Comparison of ENCODE assay signal across 10 cellular contexts in the genomic region with DNA sequence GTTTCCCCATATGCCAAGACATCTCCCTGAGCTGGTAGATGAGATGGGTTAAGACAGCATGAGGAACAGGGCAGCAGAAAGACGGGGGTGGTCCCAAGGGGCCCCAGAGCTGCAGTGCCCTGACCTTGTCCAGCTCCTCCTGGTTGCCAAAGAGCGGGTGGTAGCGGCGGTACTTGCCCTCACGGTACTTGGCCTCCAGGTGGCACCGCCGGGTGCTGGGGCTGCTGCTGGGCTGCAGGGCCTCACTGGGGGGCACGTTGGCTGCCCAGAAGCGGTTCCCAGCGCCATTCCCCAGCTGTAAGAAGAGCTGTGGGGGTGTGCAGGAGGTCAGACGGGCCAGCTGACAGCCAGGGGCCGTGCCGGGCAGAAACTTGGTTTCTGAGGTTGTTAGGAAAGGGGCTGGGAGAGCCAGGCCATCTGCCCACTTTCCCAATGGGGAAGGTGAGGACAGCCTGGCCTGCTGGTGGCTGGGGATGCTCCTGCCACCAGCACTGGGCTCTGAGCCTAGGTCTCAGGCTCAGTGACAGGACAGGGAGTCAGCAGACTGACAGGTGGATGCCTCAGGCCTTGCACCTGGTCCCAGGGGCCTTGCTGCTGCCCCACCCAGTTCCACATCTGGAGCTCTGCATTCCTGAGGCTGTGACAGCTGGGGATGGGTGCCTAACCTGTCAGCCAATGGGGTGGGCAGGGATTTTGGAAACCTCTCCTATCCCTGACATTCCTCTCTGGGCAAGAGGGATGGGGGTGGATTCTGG. TPM values are rescaled to one million over a fixed set of nuclear protein-coding genes. Genes with fewer than 3 reads are reported as not detected.
A peak's percentile ranks its signal among the peaks of the same experiment; 100 is the strongest.
DNase-seq lines count a peak whose midpoint lies in the region; ATAC-seq and TF ChIP-seq lines count a peak whose summit lies in the region.
"Had no signal": no experiment of that assay in that cellular context is flagged by ENCODE, and none has a peak within 500 bp of the region (broad histone marks: within the 10 kb centered on the region; RNA-seq: fewer than 3 reads in every experiment).

No MANE protein-coding gene starts in this region.

- H3K36me3 ChIP-seq in gastroesophageal sphincter (peaks cover 0 to 97% of the 10 kb centered on the region in 2 donors), sigmoid colon (peaks cover 24 to 79% (median 45%) of the 10 kb centered on the region in 4 donors)

- H3K9me3 ChIP-seq in T-helper 17 cell (ENCODE audit: control insufficient read depth, low read length, poor library complexity, severe bottlenecking) (no peaks in the 10 kb centered on the region), gastroesophageal sphincter (no peaks in the 10 kb centered on the region), sigmoid colon (no peaks in the 10 kb centered on the region)

- H3K27ac Mint-ChIP-seq in T-helper 17 cell = peak overlapping the region; percentile 89
- H3K27ac Mint-ChIP-seq: memory B cell had no signal

- peaks cover 15% of the 10 kb centered on the region for H3K36me3 Mint-ChIP-seq in T-helper 17 cell (ENCODE audit: low read depth)

- DNase-seq in GM12864 (ENCODE audit: low read depth) (no peak), T-helper 17 cell (no peak), sigmoid colon (no peak), foreskin melanocyte (no peak), NCI-H1105 (lab: John Stamatoyannopoulos, UW) (no peak), NCI-H774 (lab: John Stamatoyannopoulos, UW) (no peak), epidermal melanocyte (ENCODE audit: insufficient read length, low spot score) (no peak)
- DNase-seq: activated T-cell treated with anti-CD3 and anti-CD28 coated beads, Interleukin-2, amount 50 U/mL, for 24 hours had no signal

- intact Hi-C loops in sigmoid colon (cut with DNase I) = no loop called here

- no peak for ATAC-seq in T-helper 17 cell
- no peak for ATAC-seq in gastroesophageal sphincter

- H3K27ac ChIP-seq in gastroesophageal sphincter (peak overlapping the region in 3 of 4 donors; percentile 60 to 68 (median 64)), sigmoid colon (peak overlapping the region in 3 of 4 donors; percentile 35 to 56 (median 50))

- TF ChIP-seq EP300 in gastroesophageal sphincter (IDR thresholded peaks at IDR 0.05) = no peak
- no peak for TF ChIP-seq EP300 in sigmoid colon (IDR thresholded peaks at IDR 0.05)

- TF ChIP-seq POLR2A in gastroesophageal sphincter (IDR thresholded peaks at IDR 0.05) (no peak), sigmoid colon (IDR thresholded peaks at IDR 0.05) (no peak)

- peaks cover 0 to 49% (median 17%) of the 10 kb centered on the region in 3 donors for H3K4me1 ChIP-seq in gastroesophageal sphincter
- H3K4me1 ChIP-seq in sigmoid colon = peaks cover 0 to 27% (median 19%) of the 10 kb centered on the region in 4 donors

- H3K27me3 ChIP-seq in gastroesophageal sphincter = no peaks in the 10 kb centered on the region
- no peaks in the 10 kb centered on the region for H3K27me3 ChIP-seq in sigmoid colon

- H3K4me3 ChIP-seq in GM12864 (ENCODE audit: low read depth, low read length) (no peak overlapping the region), gastroesophageal sphincter (no peak overlapping the region), sigmoid colon (no peak overlapping the region)

- H3K4me1 Mint-ChIP-seq in T-helper 17 cell = peaks cover 14% of the 10 kb centered on the region

- TF ChIP-seq CTCF in GM12864 (IDR thresholded peaks at IDR 0.05; ENCODE audit: low read depth, low read length, missing control alignments) = peak; percentile 24
- TF ChIP-seq CTCF in gastroesophageal sphincter (IDR thresholded peaks at IDR 0.05) = peak in 1 of 4 experiments; percentile 12
- TF ChIP-seq CTCF in sigmoid colon (IDR thresholded peaks at IDR 0.05) = no peak

- WGBS in gastroesophageal sphincter (ENCODE audit: low coverage in 1 of 2), 2 donors = no CpG with 5 or more reads among the region's 13 CpGs
- WGBS in sigmoid colon, 2 donors = 83 to 84% methylated on average over 13 of the region's 13 CpGs

- no peaks in the 10 kb centered on the region for H3K27me3 Mint-ChIP-seq in T-helper 17 cell
- H3K27me3 Mint-ChIP-seq: activated T-cell treated with anti-CD3 and anti-CD28 coated beads, Interleukin-2, amount 50 U/mL, for 24 hours; memory B cell had no signal

- H3K4me3 Mint-ChIP-seq in T-helper 17 cell = no peak overlapping the region
- H3K4me3 Mint-ChIP-seq: activated T-cell treated with anti-CD3 and anti-CD28 coated beads, Interleukin-2, amount 50 U/mL, for 24 hours; memory B cell had no signal

RNA-seq across cellular contexts. Expression of gene PDE2A, which starts 30.0 kb away (rescaled TPM):
- total RNA-seq in T-helper 17 cell = 1 to 10 TPM; 2.7 to 4.9 TPM
- total RNA-seq in gastroesophageal sphincter = 10 to 100 TPM; 31.6 to 54.2 (median 35.4) TPM
- total RNA-seq in sigmoid colon = 10 to 100 TPM; 48.9 to 75.1 (median 62.1) TPM
- polyA plus RNA-seq in sigmoid colon = 10 to 100 TPM in 1 of 3 donors, 1 to 10 TPM in 2; 1.8 to 14.7 (median 4.8) TPM

RNA-seq across cellular contexts. Expression of gene ARAP1, which starts 48.0 kb away (rescaled TPM):
- 100 to 1,000 TPM in 1 of 2 donors, 10 to 100 TPM in 1; 93.3 to 108 TPM for total RNA-seq in T-helper 17 cell
- total RNA-seq in gastroesophageal sphincter = 100 to 1,000 TPM in 2 of 4 donors, 10 to 100 TPM in 2; 72.4 to 125 (median 95.1) TPM
- 100 to 1,000 TPM in 1 of 4 donors, 10 to 100 TPM in 3; 56.5 to 135 (median 70.0) TPM for total RNA-seq in sigmoid colon
- polyA plus RNA-seq in sigmoid colon = 10 to 100 TPM; 31.9 to 81.7 (median 34.2) TPM

Comparison
In these comparisons a context has a peak if more than half of its experiments do, and no peak if none do; other contexts are left out.
1. RNA of gene PDE2A, which starts 30.0 kb away (total RNA-seq): 48.9 to 75.1 TPM in sigmoid colon and 31.6 to 54.2 TPM in gastroesophageal sphincter; 2.7 to 4.9 TPM in T-helper 17 cell; every median in the first group is over 4 times any median in the second.